In genomic region chr15:45522179-45522930, GRCh38 we compare ENCODE assay signal across 8 cellular contexts. TPM values are rescaled to one million over a fixed set of nuclear protein-coding genes. Genes with fewer than 3 reads are reported as not detected.
DNase-seq lines count a peak whose midpoint lies in the region; ATAC-seq, FAIRE-seq and TF ChIP-seq lines count a peak whose summit lies in the region.

Gene SLC30A4, minus strand, starts transcription at chr15:45522755. Its CDS starts 401 bp downstream, at chr15:45522354.

- CTCF ChIA-PET in AG04450 (lab: Charles Lee), result interaction anchor here (0.8 kb wide), 2 partner anchors 63 to 89 kb away, joined by 4 read pairs; no protein-coding TSS in a partner anchor
- CTCF ChIA-PET in Panc1 (lab: Charles Lee), result no interaction called here

- H3K27me3 ChIP-seq in AG04450 (ENCODE audit: control insufficient read depth, insufficient read depth, low read length), result no peaks in the 10 kb centered on the region
- H3K27me3 ChIP-seq in Panc1 (ENCODE audit: control insufficient read depth, insufficient read depth, low read length), result no peaks in the 10 kb centered on the region
- H3K27me3 ChIP-seq in neuronal stem cell (ENCODE audit: control insufficient read depth in 3 of 3, insufficient read depth in 3 of 3, low read depth in 1 of 3, low read length in 3 of 3), result peaks cover 2 to 43% (median 27%) of the 10 kb centered on the region in 3 experiments
- H3K27me3 ChIP-seq in subcutaneous abdominal adipose tissue (ENCODE audit: control insufficient read depth in 5 of 5, insufficient read depth in 4 of 5, low read length in 5 of 5), result no peaks in the 10 kb centered on the region

- H3K18ac ChIP-seq in neuronal stem cell (ENCODE audit: low read length), result peak within 1 kb of the TSS; percentile 92

- peak within 1 kb of the TSS; percentile 30 for H4K91ac ChIP-seq in neuronal stem cell (ENCODE audit: low read depth, low read length, poor library complexity)

- in situ Hi-C loops in Panc1 (cut with HindIII; ENCODE audit: low pct_unique_long_range_greater_than_20kb, low sequenced_read_pairs), result no loop called here

- DNase-seq in AG04450 (ENCODE audit: low read depth, low spot score) (no peak), Panc1 (ENCODE audit: low read depth, low spot score) (no peak), frontal cortex (ENCODE audit: low spot score in 2 of 2) (peak; percentile 89 to 92), neuronal stem cell (ENCODE audit: low spot score) (peak; percentile 48)
- peak; percentile 45 for DNase-seq in activated gamma-delta T cell treated with anti-CD3 and anti-CD28 coated beads, Interleukin-2, amount 50 U/mL, for 16 hours (ENCODE audit: low read depth)

- BruUV-seq in Panc1 (replicated peaks; lab: Mats Ljungman, UMichigan), result no TSS peak

- no peak within 1 kb of the TSS for H4K8ac ChIP-seq in neuronal stem cell (ENCODE audit: low read depth, low read length)

- POLR2A ChIA-PET in AG04450 (lab: Yijun Ruan, JAX) (interaction anchor here (1.1 kb wide), 1 partner anchor 64 kb away, joined by 3 read pairs; the partner anchor contains the start of gene BLOC1S6), Panc1 (lab: Charles Lee) (no interaction called here)

- H3K4me1 ChIP-seq in Panc1 (ENCODE audit: control insufficient read depth, insufficient read depth, low read length) (peaks cover 15% of the 10 kb centered on the region), neuronal stem cell (ENCODE audit: control insufficient read depth in 2 of 2, insufficient read depth in 1 of 2, low read depth in 1 of 2, low read length in 2 of 2) (peaks cover 6 to 7% of the 10 kb centered on the region in 2 donors), subcutaneous abdominal adipose tissue (ENCODE audit: control insufficient read depth in 5 of 5, insufficient read depth in 5 of 5, low read length in 5 of 5) (peaks cover 1 to 28% (median 22%) of the 10 kb centered on the region in 5 donors)

- peak; percentile 84 for ATAC-seq in GM18868 (IDR thresholded peaks at IDR 0.05; ENCODE audit: unreplicated experiment)
- peak; percentile 65 for ATAC-seq in HG03103 (IDR thresholded peaks at IDR 0.05; ENCODE audit: low read depth, unreplicated experiment)
- peak; percentile 98 for ATAC-seq in Panc1

- WGBS in neuronal stem cell (ENCODE audit: extremely low coverage in 2 of 2, insufficient read length in 2 of 2, insufficient replicate concordance in 1 of 2), 2 donors, result no CpG with 5 or more reads among the region's 103 CpGs

- peak within 1 kb of the TSS; percentile 89 for H3K4me2 ChIP-seq in neuronal stem cell (ENCODE audit: insufficient read depth, low read length, poor library complexity, severe bottlenecking)

- intact Hi-C loops in Panc1 (cut with micrococcal nuclease; ENCODE audit: unreplicated experiment), result loop anchor here (10.0 kb wide), 1 partner anchor 92 kb away; no protein-coding TSS in a partner anchor

- peak within 1 kb of the TSS; percentile 13 for H2AK5ac ChIP-seq in neuronal stem cell (ENCODE audit: low read depth, low read length)

- H2BK12ac ChIP-seq in neuronal stem cell (ENCODE audit: low read length), result no peak within 1 kb of the TSS

- H2BK15ac ChIP-seq in neuronal stem cell (ENCODE audit: low read length), result no peak within 1 kb of the TSS

- no peaks in the 10 kb centered on the region; the same call in 1 of the 2 replicates for H3K9me3 ChIP-seq in AG04450 (ENCODE audit: control insufficient read depth, insufficient read depth, low read length)
- no peaks in the 10 kb centered on the region for H3K9me3 ChIP-seq in Panc1 (ENCODE audit: control insufficient read depth, insufficient read depth, low read depth, low read length)
- H3K9me3 ChIP-seq in neuronal stem cell (replicated peaks in 1 of 2; ENCODE audit: control insufficient read depth in 2 of 2, insufficient read depth in 1 of 2, low read depth in 1 of 2, low read length in 2 of 2), result no peaks in the 10 kb centered on the region
- H3K9me3 ChIP-seq in subcutaneous abdominal adipose tissue (ENCODE audit: control insufficient read depth in 5 of 5, low read length in 5 of 5), result no peaks in the 10 kb centered on the region

- no peaks in the 10 kb centered on the region for H3K79me1 ChIP-seq in neuronal stem cell (ENCODE audit: low read depth, low read length)

- peak within 1 kb of the TSS; percentile 18 for H2BK120ac ChIP-seq in neuronal stem cell (ENCODE audit: low read depth, low read length)

- H3K36me3 ChIP-seq in Panc1 (ENCODE audit: control insufficient read depth, insufficient read depth, low read length) (no peaks in the 10 kb centered on the region), neuronal stem cell (replicated peaks in 1 of 2; ENCODE audit: control insufficient read depth in 2 of 2, insufficient read depth in 2 of 2, low read length in 2 of 2) (no peaks in the 10 kb centered on the region), subcutaneous abdominal adipose tissue (ENCODE audit: control insufficient read depth in 5 of 5, insufficient read depth in 5 of 5, low read length in 5 of 5) (no peaks in the 10 kb centered on the region)

- H3K9ac ChIP-seq in neuronal stem cell (ENCODE audit: low read depth, low read length, poor library complexity), result peak within 1 kb of the TSS; percentile 86
- peak within 1 kb of the TSS; percentile 81 to 97 (median 88) for H3K9ac ChIP-seq in subcutaneous abdominal adipose tissue (ENCODE audit: low read length in 5 of 5)

- no peak within 1 kb of the TSS for H2BK5ac ChIP-seq in neuronal stem cell (ENCODE audit: low read length)

- peak; percentile 38 for TF ChIP-seq CTCF in AG04450 (IDR thresholded peaks at IDR 0.05; ENCODE audit: low read depth, low read length)
- TF ChIP-seq CTCF in Panc1 (IDR thresholded peaks at IDR 0.05), result peak; percentile 80

- peak within 1 kb of the TSS; percentile 85 for H2AFZ ChIP-seq in neuronal stem cell (ENCODE audit: low read length)

- peak within 1 kb of the TSS; percentile 43 for H3K23ac ChIP-seq in neuronal stem cell (ENCODE audit: low read depth, low read length, poor library complexity)

- no peak within 1 kb of the TSS for H3K4ac ChIP-seq in neuronal stem cell (ENCODE audit: low read length)

- H3K4me3 ChIP-seq in AG04450 (ENCODE audit: low read depth, low read length) (peak within 1 kb of the TSS; percentile 73), Panc1 (ENCODE audit: low read depth in 2 of 2, low read length in 2 of 2) (peak within 1 kb of the TSS; percentile 72 to 80), neuronal stem cell (ENCODE audit: low read length in 2 of 2) (peak within 1 kb of the TSS; percentile 56 to 91), subcutaneous abdominal adipose tissue (ENCODE audit: low read depth in 1 of 5, low read length in 5 of 5) (peak within 1 kb of the TSS; percentile 67 to 97 (median 88))

- peak within 1 kb of the TSS; percentile 97 for H3K14ac ChIP-seq in neuronal stem cell (ENCODE audit: low read length)

- no peak for FAIRE-seq in frontal cortex (lab: Jason Lieb, UNC)

- peak within 1 kb of the TSS; percentile 21 for H3K27ac ChIP-seq in AG04450 (ENCODE audit: low read depth, low read length)
- peak within 1 kb of the TSS; percentile 89 for H3K27ac ChIP-seq in Panc1 (ENCODE audit: low read length)
- H3K27ac ChIP-seq in neuronal stem cell (replicated peaks; ENCODE audit: low read length), result no peak within 1 kb of the TSS
- H3K27ac ChIP-seq in subcutaneous abdominal adipose tissue (ENCODE audit: low read depth, low read length), result peak within 1 kb of the TSS; percentile 69

RNA-seq across cellular contexts. Expression of gene SLC30A4, which starts in this region (rescaled TPM):
- 3.9 and 5.1 TPM in 2 replicates for polyA plus RNA-seq in AG04450 (2011; rRNA removed)
- 9.4 and 11.0 TPM in 2 replicates for polyA minus RNA-seq in AG04450 (2011; rRNA and poly(A)+ RNA removed)
- total RNA-seq in Panc1 (2021; ENCODE audit: unreplicated experiment) (9.3 TPM), frontal cortex (38.7 TPM)
- polyA plus RNA-seq in Panc1 (2012; ENCODE audit: insufficient read length), result 3.4 TPM
- 0.33 TPM for polyA plus RNA-seq in neuronal stem cell (2013, experiment 1 of 2)
- 0.40 TPM for polyA plus RNA-seq in neuronal stem cell (2013, experiment 2 of 2)

Comparison
In these comparisons a context has a peak if more than half of its experiments do, and no peak if none do; other contexts are left out.
1. DNase-seq: peak in activated gamma-delta T cell treated with anti-CD3 and anti-CD28 coated beads, Interleukin-2, amount 50 U/mL, for 16 hours (single experiment), frontal cortex (2 of 2) and neuronal stem cell (single experiment); none in AG04450 (single experiment) and Panc1 (single experiment).
2. Peak in every context shown above with its lines, with median percentiles within 50 percentile points of each other: H3K4me3 ChIP-seq and ATAC-seq.